ENCODE assay signal across 15 cellular contexts in genomic region chr6:100283288-100283687, GRCh38.
A peak's percentile ranks its signal among the peaks of the same experiment; 100 is the strongest.
DNase-seq lines count a peak whose midpoint lies in the region; ATAC-seq and TF ChIP-seq lines count a peak whose summit lies in the region.
"Had no signal": no experiment of that assay in that cellular context is flagged by ENCODE, and none has a peak within 500 bp of the region (broad histone marks: within the 10 kb centered on the region; RNA-seq: fewer than 3 reads in every experiment).

No MANE protein-coding gene starts in this region.

- no peaks in the 10 kb centered on the region for H3K36me3 ChIP-seq in heart left ventricle
- H3K36me3 ChIP-seq: colonic mucosa, upper lobe of left lung had no signal

- no peaks in the 10 kb centered on the region for H3K36me3 Mint-ChIP-seq in Calu3 (ENCODE audit: insufficient read depth, unreplicated experiment)
- H3K36me3 Mint-ChIP-seq: CD8-positive, alpha-beta memory T cell had no signal

- no peaks in the 10 kb centered on the region for H3K9me3 ChIP-seq in heart left ventricle
- H3K9me3 ChIP-seq: colonic mucosa, upper lobe of left lung had no signal

- H3K27me3 Mint-ChIP-seq in Calu3 (ENCODE audit: unreplicated experiment), result no peaks in the 10 kb centered on the region

- TF ChIP-seq CTCF in Calu3 (IDR thresholded peaks at IDR 0.05; ENCODE audit: unreplicated experiment), result no peak
- TF ChIP-seq CTCF in cardiac fibroblast (IDR thresholded peaks at IDR 0.05; ENCODE audit: low read depth, low read length), result no peak
- no peak for TF ChIP-seq CTCF in heart left ventricle (IDR thresholded peaks at IDR 0.05)

- no peak overlapping the region for H3K27ac ChIP-seq in heart left ventricle
- H3K27ac ChIP-seq: colonic mucosa, skin epidermis, upper lobe of left lung had no signal

- no peak for TF ChIP-seq POLR2A in heart left ventricle (IDR thresholded peaks at IDR 0.05)

- ATAC-seq in heart left ventricle, result no peak
- no peak for ATAC-seq in left ventricle myocardium superior

- BruUV-seq in Calu3 (replicated peaks; lab: Mats Ljungman, UMichigan), result no TSS peak

- peaks cover 0 to 4% (median 0%) of the 10 kb centered on the region in 12 donors for H3K4me1 ChIP-seq in heart left ventricle
- H3K4me1 ChIP-seq: colonic mucosa, upper lobe of left lung had no signal

- H3K4me1 Mint-ChIP-seq in Calu3 (ENCODE audit: low read depth, unreplicated experiment), result peaks cover 26% of the 10 kb centered on the region

- peaks cover 0 to 28% (median 0%) of the 10 kb centered on the region in 9 donors for H3K27me3 ChIP-seq in heart left ventricle
- H3K27me3 ChIP-seq: colonic mucosa, upper lobe of left lung had no signal

- H3K27ac Mint-ChIP-seq in Calu3 (ENCODE audit: unreplicated experiment), result peak overlapping the region; percentile 39
- H3K27ac Mint-ChIP-seq: CD8-positive, alpha-beta memory T cell had no signal

- intact Hi-C loops in Calu3 (cut with micrococcal nuclease; ENCODE audit: unreplicated experiment) (loop anchor here (1.0 kb wide), 1 partner anchor 48 kb away; no protein-coding TSS in a partner anchor), heart left ventricle (cut with DNase I) (no loop called here), left ventricle myocardium superior (cut with micrococcal nuclease) (no loop called here)

- H3K9me3 Mint-ChIP-seq in Calu3 (ENCODE audit: low read depth, unreplicated experiment), result peaks cover 2% of the 10 kb centered on the region
- H3K9me3 Mint-ChIP-seq: CD8-positive, alpha-beta memory T cell had no signal

- H3K4me3 ChIP-seq in cardiac fibroblast (replicated peaks in 1 of 2; ENCODE audit: low read depth in 2 of 2, low read length in 2 of 2) (no peak overlapping the region), heart left ventricle (no peak overlapping the region)
- H3K4me3 ChIP-seq: colonic mucosa, skin epidermis, upper lobe of left lung had no signal

- CTCF ChIA-PET in Calu3 (lab: Charles Lee), result interaction anchor here (1.1 to 2.4 kb wide), 6 partner anchors 9 to 167 kb away, joined by 3 to 12 read pairs (median 4); no protein-coding TSS in a partner anchor

- DNase-seq in Calu3 (peak; percentile 77), LoVo (ENCODE audit: low spot score) (peak; percentile 46), cardiac fibroblast (ENCODE audit: low read depth in 2 of 2) (peak; percentile 40 to 82), kidney tubule cell (ENCODE audit: low spot score) (peak; percentile 91), heart left ventricle (no peak), COLO829 (ENCODE audit: low spot score) (no peak), DMS79 treated with DMSO at 0.1 percent for 48 hours (lab: John Stamatoyannopoulos, UW) (no peak), left ventricle myocardium superior (no peak)
- DNase-seq: activated CD4-positive, alpha-beta T cell treated with anti-CD3 and anti-CD28 coated beads for 48 hours; activated gamma-delta T cell; CD8-positive, alpha-beta memory T cell; colonic mucosa; NCI-H1436 had no signal

- no peak overlapping the region for H3K4me3 Mint-ChIP-seq in Calu3 (ENCODE audit: low read depth, unreplicated experiment)
- H3K4me3 Mint-ChIP-seq: CD8-positive, alpha-beta memory T cell had no signal

Comparison
In these comparisons a context has a peak if more than half of its experiments do, and no peak if none do; other contexts are left out.
1. DNase-seq: peak in Calu3 (single experiment), LoVo (single experiment), cardiac fibroblast (2 of 2) and kidney tubule cell (single experiment); none in heart left ventricle (0 of 5), COLO829 (single experiment), DMS79 treated with DMSO at 0.1 percent for 48 hours (single experiment) and left ventricle myocardium superior (single experiment).